Comparison of ENCODE assay signal across 1 cellular context in the genomic region with DNA sequence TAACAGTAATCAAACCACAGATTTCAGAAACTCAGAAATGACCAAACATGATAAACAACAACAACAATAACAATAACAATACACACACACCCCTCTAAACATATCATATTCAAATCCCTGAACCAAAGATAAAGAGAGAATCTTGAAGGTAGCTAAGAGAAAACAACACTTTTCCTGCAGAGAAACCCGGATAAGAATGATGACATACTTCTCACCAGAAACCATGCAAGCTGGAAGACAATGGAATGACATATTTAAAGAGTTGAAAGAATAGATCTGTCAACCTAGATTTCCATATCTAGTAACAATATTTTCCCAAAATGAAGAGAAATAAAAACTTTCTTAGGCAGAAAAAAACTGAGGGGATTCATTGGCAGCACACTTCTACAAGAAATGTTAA.
A peak's percentile ranks its signal among the peaks of the same experiment; 100 is the strongest.
TF ChIP-seq lines count a peak whose summit lies in the region.

No MANE protein-coding gene starts in this region.

TF ChIP-seq in HepG2, 621 proteins besides CTCF, POLR2A, EP300 and RAD21 (continued from another document):
- no peak for TF ChIP-seq GABPA (IDR thresholded peaks at IDR 0.05; ENCODE audit: low read depth, low read length)
- no peak for TF ChIP-seq GABPA (CRISPR knock-in tag; IDR thresholded peaks at IDR 0.05; ENCODE audit: low read depth)
- peak; percentile 96 for TF ChIP-seq ZNF317 (CRISPR knock-in tag; IDR thresholded peaks at IDR 0.05)
- no peak for TF ChIP-seq ZNF264 (CRISPR knock-in tag; IDR thresholded peaks at IDR 0.05)
